ENCODE assay signal across 23 cellular contexts in genomic region chr11:124831897-124832296, GRCh38. TPM values are rescaled to one million over a fixed set of nuclear protein-coding genes. Genes with fewer than 3 reads are reported as not detected.
DNase-seq lines count a peak whose midpoint lies in the region; TF ChIP-seq lines count a peak whose summit lies in the region.
"Had no signal": no experiment of that assay in that cellular context is flagged by ENCODE, and none has a peak within 500 bp of the region (broad histone marks: within the 10 kb centered on the region; RNA-seq: fewer than 3 reads in every experiment).

No MANE protein-coding gene starts in this region.

- peaks cover 28% of the 10 kb centered on the region for H3F3A ChIP-seq in PC-9 (ENCODE audit: insufficient read depth, low read depth)

- H4K20me1 ChIP-seq in PC-9 (ENCODE audit: insufficient read depth): no peaks in the 10 kb centered on the region
- H4K20me1 ChIP-seq: BLaER1 treated with 17β-estradiol and CSF1 and Interleukin-3, amounts not matched to agents 10 nM and 100 nM had no signal

- H3K9me2 ChIP-seq in PC-9 (ENCODE audit: insufficient read depth): no peaks in the 10 kb centered on the region

- H3K27ac Mint-ChIP-seq in activated naive CD4-positive, alpha-beta T cell treated with anti-CD3 and anti-CD28 coated beads, Interleukin-2, amount 50 U/mL, for 24 hours: peak overlapping the region; percentile 27
- H3K27ac Mint-ChIP-seq in activated naive CD4-positive, alpha-beta T cell treated with anti-CD3 and anti-CD28 coated beads, Interleukin-2, amount 10 ng/mL, durations not matched to agents 7 days and 5 days: no peak overlapping the region
- peak overlapping the region; percentile 28 for H3K27ac Mint-ChIP-seq in neural crest cell (ENCODE audit: unreplicated experiment)
- no peak overlapping the region for H3K27ac Mint-ChIP-seq in activated CD4-positive, alpha-beta memory T cell treated with anti-CD3 and anti-CD28 coated beads for 36 hours
- H3K27ac Mint-ChIP-seq: B cell; CD4-positive, alpha-beta memory T cell had no signal

- H3K4me3 Mint-ChIP-seq in activated naive CD4-positive, alpha-beta T cell treated with anti-CD3 and anti-CD28 coated beads, Interleukin-2, amount 50 U/mL, for 24 hours: no peak overlapping the region
- H3K4me3 Mint-ChIP-seq in activated naive CD4-positive, alpha-beta T cell treated with anti-CD3 and anti-CD28 coated beads, Interleukin-2, amount 10 ng/mL, durations not matched to agents 7 days and 5 days: no peak overlapping the region
- no peak overlapping the region for H3K4me3 Mint-ChIP-seq in neural crest cell
- H3K4me3 Mint-ChIP-seq in activated CD4-positive, alpha-beta memory T cell treated with anti-CD3 and anti-CD28 coated beads for 36 hours: no peak overlapping the region
- H3K4me3 Mint-ChIP-seq: B cell; CD8-positive, alpha-beta memory T cell had no signal

- CTCF ChIA-PET in activated naive CD4-positive, alpha-beta T cell treated with anti-CD3 and anti-CD28 coated beads, Interleukin-2, amount 10 ng/mL, durations not matched to agents 7 days and 5 days (lab: Charles Lee): no interaction called here
- CTCF ChIA-PET in HEK293 (lab: Yijun Ruan, JAX): interaction anchor here (1.0 to 4.4 kb wide), 3 partner anchors 44 to 188 kb away, joined by 3 to 23 read pairs (median 6); no protein-coding TSS in a partner anchor
- CTCF ChIA-PET in PC-9 (lab: Charles Lee): no interaction called here
- CTCF ChIA-PET in activated CD4-positive, alpha-beta memory T cell treated with anti-CD3 and anti-CD28 coated beads for 36 hours (lab: Charles Lee): interaction anchor here (1.0 to 3.8 kb wide), 3 partner anchors 38 to 163 kb away, joined by 3 to 14 read pairs (median 8); no protein-coding TSS in a partner anchor

- H3K4me1 ChIP-seq in HEK293 (ENCODE audit: control insufficient read depth, insufficient read depth, low read length) (no peaks in the 10 kb centered on the region), PC-9 (replicated peaks; ENCODE audit: insufficient read depth) (peaks cover 53% of the 10 kb centered on the region)

- H3K9me3 Mint-ChIP-seq in activated naive CD4-positive, alpha-beta T cell treated with anti-CD3 and anti-CD28 coated beads, Interleukin-2, amount 50 U/mL, for 24 hours: no peaks in the 10 kb centered on the region
- no peaks in the 10 kb centered on the region for H3K9me3 Mint-ChIP-seq in activated naive CD4-positive, alpha-beta T cell treated with anti-CD3 and anti-CD28 coated beads, Interleukin-2, amount 10 ng/mL, durations not matched to agents 7 days and 5 days
- no peaks in the 10 kb centered on the region for H3K9me3 Mint-ChIP-seq in neural crest cell
- H3K9me3 Mint-ChIP-seq in activated CD4-positive, alpha-beta memory T cell treated with anti-CD3 and anti-CD28 coated beads for 36 hours: no peaks in the 10 kb centered on the region
- H3K9me3 Mint-ChIP-seq: CD4-positive, alpha-beta memory T cell; CD8-positive, alpha-beta memory T cell had no signal

- intact Hi-C loops in PC-9 (cut with micrococcal nuclease; ENCODE audit: unreplicated experiment): loop anchor here (10.0 kb wide), 1 partner anchor 573 kb away; no protein-coding TSS in a partner anchor
- intact Hi-C loops in activated CD4-positive, alpha-beta memory T cell treated with anti-CD3 and anti-CD28 coated beads for 36 hours (cut with micrococcal nuclease): loop anchor here (10.0 kb wide), 1 partner anchor 427 kb away; no protein-coding TSS in a partner anchor

- no peak overlapping the region for H3K4me3 ChIP-seq in HEK293 (ENCODE audit: low read depth, low read length)
- H3K4me3 ChIP-seq in PC-9: no peak overlapping the region
- H3K4me3 ChIP-seq: A549; BLaER1 treated with 17β-estradiol and CSF1 and Interleukin-3, amounts not matched to agents 10 nM and 100 nM; GM12878 had no signal

- BruUV-seq in PC-9 (replicated peaks; lab: Mats Ljungman, UMichigan): no TSS peak

- H3K4me1 Mint-ChIP-seq in activated naive CD4-positive, alpha-beta T cell treated with anti-CD3 and anti-CD28 coated beads, Interleukin-2, amount 50 U/mL, for 24 hours: peaks cover 8% of the 10 kb centered on the region
- peaks cover 6% of the 10 kb centered on the region for H3K4me1 Mint-ChIP-seq in activated naive CD4-positive, alpha-beta T cell treated with anti-CD3 and anti-CD28 coated beads, Interleukin-2, amount 10 ng/mL, durations not matched to agents 7 days and 5 days
- peaks cover 7% of the 10 kb centered on the region for H3K4me1 Mint-ChIP-seq in neural crest cell
- H3K4me1 Mint-ChIP-seq in activated CD4-positive, alpha-beta memory T cell treated with anti-CD3 and anti-CD28 coated beads for 36 hours (ENCODE audit: low read depth): peaks cover 4% of the 10 kb centered on the region

- no peaks in the 10 kb centered on the region for H3K36me3 ChIP-seq in HEK293 (ENCODE audit: control insufficient read depth in 2 of 2, insufficient read depth in 1 of 2, low read length in 2 of 2)
- no peaks in the 10 kb centered on the region for H3K36me3 ChIP-seq in PC-9 (ENCODE audit: low read depth)
- H3K36me3 ChIP-seq: BLaER1 treated with 17β-estradiol and CSF1 and Interleukin-3, amounts not matched to agents 10 nM and 100 nM had no signal

- H3K9me3 ChIP-seq in HEK293 (ENCODE audit: control insufficient read depth, insufficient read depth, low read depth, low read length) (no peaks in the 10 kb centered on the region), PC-9 (ENCODE audit: insufficient read depth, low read depth) (no peaks in the 10 kb centered on the region)
- H3K9me3 ChIP-seq: A549; BLaER1 treated with 17β-estradiol and CSF1 and Interleukin-3, amounts not matched to agents 10 nM and 100 nM had no signal

- no peak overlapping the region for H2AFZ ChIP-seq in PC-9

- DNase-seq in activated naive CD4-positive, alpha-beta T cell treated with anti-CD3 and anti-CD28 coated beads, Interleukin-2, amount 10 ng/mL, durations not matched to agents 7 days and 5 days: no peak
- DNase-seq in PC-9 (no peak), neural crest cell (ENCODE audit: low read depth, low spot score) (no peak), NCI-H2081 (lab: John Stamatoyannopoulos, UW) (no peak)
- DNase-seq in activated CD4-positive, alpha-beta memory T cell treated with anti-CD3 and anti-CD28 coated beads for 36 hours: no peak
- DNase-seq: AML-193; CD4-positive, alpha-beta memory T cell; CD8-positive, alpha-beta memory T cell; COR-L47; DMS 273 treated with DMSO at 0.1 percent for 48 hours; DMS153; DMS53; DMS79; EL; GDM1 had no signal

- H3K36me3 Mint-ChIP-seq in activated naive CD4-positive, alpha-beta T cell treated with anti-CD3 and anti-CD28 coated beads, Interleukin-2, amount 50 U/mL, for 24 hours: no peaks in the 10 kb centered on the region
- H3K36me3 Mint-ChIP-seq in activated naive CD4-positive, alpha-beta T cell treated with anti-CD3 and anti-CD28 coated beads, Interleukin-2, amount 10 ng/mL, durations not matched to agents 7 days and 5 days: no peaks in the 10 kb centered on the region
- no peaks in the 10 kb centered on the region for H3K36me3 Mint-ChIP-seq in neural crest cell (ENCODE audit: low read depth)
- H3K36me3 Mint-ChIP-seq in activated CD4-positive, alpha-beta memory T cell treated with anti-CD3 and anti-CD28 coated beads for 36 hours: no peaks in the 10 kb centered on the region
- H3K36me3 Mint-ChIP-seq: CD4-positive, alpha-beta memory T cell; CD8-positive, alpha-beta memory T cell had no signal

- no peak overlapping the region for H3K27ac ChIP-seq in HEK293 (ENCODE audit: extremely low read depth, low read depth, low read length)
- H3K27ac ChIP-seq in PC-9: no peak overlapping the region
- H3K27ac ChIP-seq: 22Rv1; A549; BLaER1 treated with 17β-estradiol and CSF1 and Interleukin-3, amounts not matched to agents 10 nM and 100 nM; C4-2B had no signal

- H3K79me2 ChIP-seq in PC-9 (ENCODE audit: low read depth): no peaks in the 10 kb centered on the region

- POLR2A ChIA-PET in HEK293 (lab: Yijun Ruan, JAX) (no interaction called here), PC-9 (lab: Charles Lee; ENCODE audit: unreplicated experiment) (no interaction called here)
- POLR2A ChIA-PET in activated CD4-positive, alpha-beta memory T cell treated with anti-CD3 and anti-CD28 coated beads for 36 hours (lab: Charles Lee): no interaction called here

- TF ChIP-seq CTCF in HEK293 (tag by site-specific recombination; IDR thresholded peaks at IDR 0.05) (no peak), PC-9 (conservative IDR thresholded peaks at IDR 0.05) (no peak), neural crest cell (conservative IDR thresholded peaks at IDR 0.05) (no peak)

- H3K27me3 Mint-ChIP-seq in activated naive CD4-positive, alpha-beta T cell treated with anti-CD3 and anti-CD28 coated beads, Interleukin-2, amount 50 U/mL, for 24 hours: peaks cover 9% of the 10 kb centered on the region
- H3K27me3 Mint-ChIP-seq in activated naive CD4-positive, alpha-beta T cell treated with anti-CD3 and anti-CD28 coated beads, Interleukin-2, amount 10 ng/mL, durations not matched to agents 7 days and 5 days: peaks cover 49% of the 10 kb centered on the region
- H3K27me3 Mint-ChIP-seq in neural crest cell (ENCODE audit: low read depth): peaks cover 31% of the 10 kb centered on the region
- peaks cover 8% of the 10 kb centered on the region for H3K27me3 Mint-ChIP-seq in activated CD4-positive, alpha-beta memory T cell treated with anti-CD3 and anti-CD28 coated beads for 36 hours

- peak overlapping the region; percentile 68; the same call in 1 of the 2 replicates for H3K4me2 ChIP-seq in PC-9
- H3K4me2 ChIP-seq: A549; BLaER1 treated with 17β-estradiol and CSF1 and Interleukin-3, amounts not matched to agents 10 nM and 100 nM had no signal

- H3K27me3 ChIP-seq in PC-9 (ENCODE audit: insufficient read depth, low read depth): no peaks in the 10 kb centered on the region

TF ChIP-seq in HEK293, 187 proteins besides CTCF, POLR2A, EP300 and RAD21 (continues in another document):
- no peak for TF ChIP-seq ZNF302 (tag by site-specific recombination; IDR thresholded peaks at IDR 0.05; ENCODE audit: low read depth)
- no peak for TF ChIP-seq KLF9 (tag by site-specific recombination; IDR thresholded peaks at IDR 0.05; ENCODE audit: low read depth)
- no peak for TF ChIP-seq ZBTB1 (tag by site-specific recombination; IDR thresholded peaks at IDR 0.05)
- TF ChIP-seq MZF1 (tag by site-specific recombination; IDR thresholded peaks at IDR 0.05; ENCODE audit: borderline replicate concordance): no peak
- no peak for TF ChIP-seq ZNF624 (tag by site-specific recombination; IDR thresholded peaks at IDR 0.05)

RNA-seq across cellular contexts. Expression of gene MSANTD2, which starts 31.7 kb away (rescaled TPM):
- 16.9 and 18.1 TPM in 2 replicates for total RNA-seq in PC-9 (2021)
- total RNA-seq in neural crest cell: 28.7 and 29.0 TPM in 2 replicates
- total RNA-seq in activated CD4-positive, alpha-beta memory T cell treated with anti-CD3 and anti-CD28 coated beads for 36 hours: 1 to 10 TPM; 6.1 to 6.4 TPM

RNA-seq across cellular contexts. Expression of gene ROBO3, which starts 33.3 kb away (rescaled TPM):
- total RNA-seq in PC-9 (2021) (1.3 and 1.5 TPM in 2 replicates), neural crest cell (17.8 and 19.7 TPM in 2 replicates)
- total RNA-seq in activated CD4-positive, alpha-beta memory T cell treated with anti-CD3 and anti-CD28 coated beads for 36 hours: 10 to 100 TPM in 1 of 2 experiments, 1 to 10 TPM in 1; 9.0 to 10.4 TPM

Comparison
In these comparisons a context has a peak if more than half of its experiments do, and no peak if none do; other contexts are left out.
1. H3K27ac Mint-ChIP-seq: peak in activated naive CD4-positive, alpha-beta T cell treated with anti-CD3 and anti-CD28 coated beads, Interleukin-2, amount 50 U/mL, for 24 hours (single experiment) and neural crest cell (single experiment); none in activated naive CD4-positive, alpha-beta T cell treated with anti-CD3 and anti-CD28 coated beads, Interleukin-2, amount 10 ng/mL, durations not matched to agents 7 days and 5 days (single experiment) and activated CD4-positive, alpha-beta memory T cell treated with anti-CD3 and anti-CD28 coated beads for 36 hours (single experiment).
2. CTCF ChIA-PET loops: an anchor here in HEK293 (1.0 to 4.4 kb wide) and activated CD4-positive, alpha-beta memory T cell treated with anti-CD3 and anti-CD28 coated beads for 36 hours (1.0 to 3.8 kb wide); none called in activated naive CD4-positive, alpha-beta T cell treated with anti-CD3 and anti-CD28 coated beads, Interleukin-2, amount 10 ng/mL, durations not matched to agents 7 days and 5 days and PC-9.